ENCODE assay signal across 10 cellular contexts in genomic region chr1:209641216-209642181, GRCh38. TPM values are rescaled to one million over a fixed set of nuclear protein-coding genes. Genes with fewer than 3 reads are reported as not detected.
DNase-seq lines count a peak whose midpoint lies in the region; TF ChIP-seq lines count a peak whose summit lies in the region.
"Had no signal": no experiment of that assay in that cellular context is flagged by ENCODE, and none has a peak within 500 bp of the region (broad histone marks: within the 10 kb centered on the region; RNA-seq: fewer than 3 reads in every experiment).

No MANE protein-coding gene starts in this region.

- H3K4me1 ChIP-seq in trophoblast cell (ENCODE audit: control insufficient read depth in 1 of 2, insufficient read depth in 2 of 2, low read length in 2 of 2) = peaks cover 4 to 15% of the 10 kb centered on the region in 2 experiments

- no peak overlapping the region for H3K4me2 ChIP-seq in trophoblast cell (ENCODE audit: low read length)

- H4K91ac ChIP-seq in trophoblast cell (ENCODE audit: low read depth, low read length) = no peak overlapping the region

- H3K27ac Mint-ChIP-seq in nephron (peak overlapping the region; percentile 84 to 95 (median 93)), immature natural killer cell (no peak overlapping the region)

- no peak overlapping the region for H2AK5ac ChIP-seq in trophoblast cell (ENCODE audit: low read length)

- H3K79me2 ChIP-seq in trophoblast cell (ENCODE audit: control insufficient read depth, insufficient read depth, low read length, poor library complexity) = no peaks in the 10 kb centered on the region

- H2BK12ac ChIP-seq in trophoblast cell (ENCODE audit: low read length) = no peak overlapping the region

- no peak for TF ChIP-seq CTCF in nephron (IDR thresholded peaks at IDR 0.05; ENCODE audit: unreplicated experiment in 3 of 3)

- no peak overlapping the region for H4K8ac ChIP-seq in trophoblast cell (ENCODE audit: low read depth, low read length)

- H3K36me3 Mint-ChIP-seq in nephron (ENCODE audit: low read depth) (no peaks in the 10 kb centered on the region), immature natural killer cell (no peaks in the 10 kb centered on the region)

- peaks cover 54% of the 10 kb centered on the region for H3K4me1 Mint-ChIP-seq in nephron
- no peaks in the 10 kb centered on the region for H3K4me1 Mint-ChIP-seq in immature natural killer cell

- no peaks in the 10 kb centered on the region for H3K79me1 ChIP-seq in trophoblast cell (ENCODE audit: low read length)

- H3K9me3 Mint-ChIP-seq in nephron = no peaks in the 10 kb centered on the region
- H3K9me3 Mint-ChIP-seq in immature natural killer cell = no peaks in the 10 kb centered on the region

- no peaks in the 10 kb centered on the region for H3K36me3 ChIP-seq in trophoblast cell (ENCODE audit: control insufficient read depth in 1 of 2, insufficient read depth in 2 of 2, low read length in 2 of 2)

- H3K9ac ChIP-seq in trophoblast cell (ENCODE audit: low read length) = no peak overlapping the region

- DNase-seq in head of caudate nucleus (peak; percentile 51 to 93 (median 84)), ureter (ENCODE audit: low spot score) (peak; percentile 80), trophoblast cell (no peak), GM19238 (ENCODE audit: insufficient read length, low spot score) (no peak), immature natural killer cell (no peak), NCI-H345 treated with DMSO at 0.1 percent for 48 hours (lab: John Stamatoyannopoulos, UW; ENCODE audit: unreplicated experiment) (no peak)
- DNase-seq: GF-D8, NCI-H1092 treated with DMSO at 0.1 percent for 48 hours had no signal

- no peaks in the 10 kb centered on the region for H3K27me3 Mint-ChIP-seq in nephron (ENCODE audit: low read depth)
- H3K27me3 Mint-ChIP-seq in immature natural killer cell (ENCODE audit: low read depth in 3 of 3) = peaks cover 0 to 3% (median 1%) of the 10 kb centered on the region in 3 donors

- H2AFZ ChIP-seq in trophoblast cell (ENCODE audit: insufficient read depth, low read length, poor library complexity) = no peak overlapping the region

- peaks cover 2% of the 10 kb centered on the region for H3K9me3 ChIP-seq in trophoblast cell (ENCODE audit: insufficient read depth, low read depth, low read length)

- no peak overlapping the region for H2BK120ac ChIP-seq in trophoblast cell (ENCODE audit: insufficient read depth, low read length, poor library complexity)

- H3K27ac ChIP-seq in angular gyrus (ENCODE audit: low read depth, low read length) = peak overlapping the region; percentile 80
- no peak overlapping the region for H3K27ac ChIP-seq in trophoblast cell (ENCODE audit: low read depth, low read length)

- no peak overlapping the region for H3K14ac ChIP-seq in trophoblast cell (ENCODE audit: low read length)

- no peak overlapping the region for H3K18ac ChIP-seq in trophoblast cell (ENCODE audit: low read length)

- intact Hi-C loops in head of caudate nucleus (cut with DNase I) = loop anchor here (5.0 kb wide), 1 partner anchor 51 kb away; no protein-coding TSS in a partner anchor

- no CpG with 5 or more reads among the region's 10 CpGs for WGBS in trophoblast cell (ENCODE audit: extremely low coverage, insufficient coverage, insufficient read length)

- H3K27me3 ChIP-seq in trophoblast cell (ENCODE audit: insufficient read depth, low read length) = no peaks in the 10 kb centered on the region

- H4K12ac ChIP-seq in trophoblast cell (ENCODE audit: low read depth, low read length) = no peak overlapping the region

- H3K23ac ChIP-seq in trophoblast cell (ENCODE audit: low read length) = no peak overlapping the region

- H3K4ac ChIP-seq in trophoblast cell (ENCODE audit: low read depth, low read length) = no peak overlapping the region

- H3K4me3 Mint-ChIP-seq in nephron (peak overlapping the region in 1 of 3 experiments; percentile 39), immature natural killer cell (no peak overlapping the region)

- no peak overlapping the region for H3K4me3 ChIP-seq in trophoblast cell (ENCODE audit: low read depth, low read length)

- no peak overlapping the region for H2BK5ac ChIP-seq in trophoblast cell (ENCODE audit: low read depth, low read length, poor library complexity)

RNA-seq across cellular contexts. Expression of gene LAMB3, which starts 10.7 kb away (rescaled TPM):
- 58.5 TPM for total RNA-seq in ureter
- 3.6 and 4.0 TPM in 2 replicates for polyA plus RNA-seq in trophoblast cell (2013)
- polyA plus RNA-seq in immature natural killer cell = 1 to 10 TPM in 1 of 3 donors, under 1 TPM in 1, not detected in 1; 0.58 to 1.6 TPM

RNA-seq across cellular contexts. Expression of gene G0S2, which starts 33.7 kb away (rescaled TPM):
- 7.7 TPM for total RNA-seq in ureter
- 0.96 and 1.1 TPM in 2 replicates for polyA plus RNA-seq in trophoblast cell (2013)
- polyA plus RNA-seq in immature natural killer cell = 1 to 10 TPM in 1 of 3 donors, under 1 TPM in 1, not detected in 1; 0.59 to 3.1 TPM

RNA-seq across cellular contexts. Expression of gene CAMK1G, which starts 58.0 kb away (rescaled TPM):
- total RNA-seq in ureter = 0.68 TPM
- polyA plus RNA-seq in trophoblast cell (2013) = 11.6 and 13.5 TPM in 2 replicates
- not detected for polyA plus RNA-seq in immature natural killer cell

Comparison
In these comparisons a context has a peak if more than half of its experiments do, and no peak if none do; other contexts are left out.
1. DNase-seq: peak in head of caudate nucleus (42 of 42) and ureter (single experiment); none in trophoblast cell (0 of 2), GM19238 (single experiment), immature natural killer cell (0 of 3) and NCI-H345 treated with DMSO at 0.1 percent for 48 hours (single experiment).
2. H3K27ac Mint-ChIP-seq: peak in nephron (3 of 3); none in immature natural killer cell (0 of 6).